Comparison of ENCODE assay signal across 8 cellular contexts in genomic region chr20:45857114-45857835, GRCh38. TPM values are rescaled to one million over a fixed set of nuclear protein-coding genes. Genes with fewer than 3 reads are reported as not detected.
DNase-seq lines count a peak whose midpoint lies in the region; ATAC-seq and TF ChIP-seq lines count a peak whose summit lies in the region.

ACOT8 (minus strand) TSS chr20:45857392; CDS start chr20:45857315, 77 bp downstream.
ZSWIM3 (plus strand) TSS chr20:45857614; CDS start chr20:45857826, 212 bp downstream.

- ATAC-seq in GM19328 (IDR thresholded peaks at IDR 0.05; ENCODE audit: unreplicated experiment) (peak; percentile 98), HG03469 (IDR thresholded peaks at IDR 0.05; ENCODE audit: unreplicated experiment) (peak; percentile 95), left lung (peak; percentile 99)

- TF ChIP-seq CTCF in left lung (IDR thresholded peaks at IDR 0.05): no peak

- no peaks in the 10 kb centered on the region for H3K27me3 ChIP-seq in left lung

- H3K4me3 Mint-ChIP-seq in activated CD4-positive, alpha-beta T cell treated with anti-CD3 and anti-CD28 coated beads, Interleukin-2, amount 10 ng/mL, durations not matched to agents 24 days and 14 days: peak within 1 kb of the TSS; percentile 98

- H3K9me3 ChIP-seq in left lung: no peaks in the 10 kb centered on the region

- H3K9me3 Mint-ChIP-seq in activated CD4-positive, alpha-beta T cell treated with anti-CD3 and anti-CD28 coated beads, Interleukin-2, amount 10 ng/mL, durations not matched to agents 24 days and 14 days: no peaks in the 10 kb centered on the region

- H3K27ac Mint-ChIP-seq in activated CD4-positive, alpha-beta T cell treated with anti-CD3 and anti-CD28 coated beads, Interleukin-2, amount 10 ng/mL, durations not matched to agents 24 days and 14 days: peak within 1 kb of the TSS; percentile 98

- H3K4me3 ChIP-seq in left lung: peak within 1 kb of the TSS; percentile 76 to 93

- H3K27me3 Mint-ChIP-seq in activated CD4-positive, alpha-beta T cell treated with anti-CD3 and anti-CD28 coated beads, Interleukin-2, amount 10 ng/mL, durations not matched to agents 24 days and 14 days: no peaks in the 10 kb centered on the region

- peaks cover 0 to 17% of the 10 kb centered on the region in 2 donors for H3K36me3 ChIP-seq in left lung

- H3K4me1 Mint-ChIP-seq in activated CD4-positive, alpha-beta T cell treated with anti-CD3 and anti-CD28 coated beads, Interleukin-2, amount 10 ng/mL, durations not matched to agents 24 days and 14 days: peaks cover 35% of the 10 kb centered on the region

- H3K36me3 Mint-ChIP-seq in activated CD4-positive, alpha-beta T cell treated with anti-CD3 and anti-CD28 coated beads, Interleukin-2, amount 10 ng/mL, durations not matched to agents 24 days and 14 days (ENCODE audit: low read depth): peaks cover 19% of the 10 kb centered on the region

- DNase-seq in C1 segment of cervical spinal cord (lab: John Stamatoyannopoulos, UW) (peak; percentile 17 to 99 (median 91)), NCI-H526 (lab: John Stamatoyannopoulos, UW) (peak; percentile 100), dermis blood vessel endothelial cell (peak; percentile 100), left lung (peak; percentile 85 to 95)
- peak; percentile 99 for DNase-seq in activated CD4-positive, alpha-beta T cell treated with anti-CD3 and anti-CD28 coated beads, Interleukin-2, amount 10 ng/mL, durations not matched to agents 24 days and 14 days
- DNase-seq in stimulated activated CD4-positive, alpha-beta T cell treated with anti-CD3 and anti-CD28 coated beads, Interleukin-2, amount 100 ng/mL, for 4 hours (ENCODE audit: low read depth): peak; percentile 94

- peaks cover 18 to 43% of the 10 kb centered on the region in 2 donors for H3K4me1 ChIP-seq in left lung

- intact Hi-C loops in activated CD4-positive, alpha-beta T cell treated with anti-CD3 and anti-CD28 coated beads, Interleukin-2, amount 10 ng/mL, durations not matched to agents 24 days and 14 days (cut with micrococcal nuclease): loop anchor here (1.0 to 2.0 kb wide), 7 partner anchors 22 to 115 kb away; partner anchors contain the start of genes CTSA, NEURL2, UBE2C and ZNF335
- intact Hi-C loops in left lung (cut with DNase I): no loop called here

- peak within 1 kb of the TSS; percentile 78 to 86 for H3K27ac ChIP-seq in left lung

RNA-seq across cellular contexts. Expression of gene ACOT8, which starts in this region (rescaled TPM):
- total RNA-seq in activated CD4-positive, alpha-beta T cell treated with anti-CD3 and anti-CD28 coated beads, Interleukin-2, amount 10 ng/mL, durations not matched to agents 24 days and 14 days: 27.6 and 28.5 TPM in 2 replicates
- total RNA-seq in dermis blood vessel endothelial cell (28.7 and 42.5 TPM in 2 replicates), left lung (10 to 100 TPM; 23.8 to 28.7 TPM)

RNA-seq across cellular contexts. Expression of gene ZSWIM3, which starts in this region (rescaled TPM):
- total RNA-seq in activated CD4-positive, alpha-beta T cell treated with anti-CD3 and anti-CD28 coated beads, Interleukin-2, amount 10 ng/mL, durations not matched to agents 24 days and 14 days: 5.5 and 6.0 TPM in 2 replicates
- total RNA-seq in dermis blood vessel endothelial cell: 8.7 and 11.9 TPM in 2 replicates
- total RNA-seq in left lung: 1 to 10 TPM; 3.5 to 4.5 TPM

Comparison
In these comparisons a context has a peak if more than half of its experiments do, and no peak if none do; other contexts are left out.
1. Peak in every context shown above with its lines: DNase-seq, ATAC-seq, H3K4me3 ChIP-seq and H3K27ac ChIP-seq.